8 cellular contexts compared by ENCODE assay signal in the genomic region with DNA sequence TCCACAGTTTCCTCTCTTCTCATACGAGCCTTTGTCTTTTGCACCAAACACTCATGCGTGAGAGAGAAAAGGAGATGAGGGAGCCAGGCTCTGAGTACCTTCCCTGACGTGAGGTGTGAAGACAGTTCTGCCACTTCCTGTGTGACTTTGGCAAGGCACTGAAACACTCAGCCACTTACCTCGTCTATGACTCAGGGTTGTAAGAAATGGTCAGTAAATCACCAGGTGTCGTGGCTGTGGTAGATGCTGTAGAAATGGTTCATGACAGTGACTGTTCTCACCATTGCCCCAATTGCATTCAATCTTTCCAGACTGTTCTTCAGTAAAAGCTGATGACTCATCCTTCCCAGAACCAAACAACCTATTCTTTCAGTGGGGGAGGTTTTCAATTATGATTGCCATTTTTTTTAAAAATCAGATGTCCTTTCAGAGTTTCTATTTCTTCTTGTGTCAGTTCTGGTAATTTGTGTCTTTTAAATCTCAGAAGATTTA. TPM values are rescaled to one million over a fixed set of nuclear protein-coding genes. Genes with fewer than 3 reads are reported as not detected.
DNase-seq lines count a peak whose midpoint lies in the region; ATAC-seq and TF ChIP-seq lines count a peak whose summit lies in the region.

No MANE protein-coding gene starts in this region.

- no peak for TF ChIP-seq CTCF in vagina (IDR thresholded peaks at IDR 0.05)

- no peaks in the 10 kb centered on the region for H3K27me3 ChIP-seq in vagina

- H3K36me3 ChIP-seq in vagina = no peaks in the 10 kb centered on the region

- no peak for TF ChIP-seq POLR2A in vagina (IDR thresholded peaks at IDR 0.05)

- H3K9me3 ChIP-seq in vagina = no peaks in the 10 kb centered on the region

- DNase-seq in GM19238 (ENCODE audit: insufficient read length, low spot score) (peak; percentile 52), KBM-7 (peak; percentile 47), activated T-helper 1 cell treated with Interleukin-2 at 50 U/mL for 16 hours (ENCODE audit: low read depth) (peak; percentile 16), sciatic nerve (ENCODE audit: low spot score) (no peak), vagina (ENCODE audit: extremely low spot score in 2 of 2) (no peak), hypothalamus (lab: John Stamatoyannopoulos, UW) (no peak)
- peak; percentile 49 to 55 for DNase-seq in stimulated activated CD4-positive, alpha-beta T cell treated with anti-CD3 and anti-CD28 coated beads, Interleukin-2, amount 100 ng/mL, for 24 hours

- H3K4me1 ChIP-seq in vagina = no peaks in the 10 kb centered on the region

- no peak overlapping the region for H3K4me3 ChIP-seq in vagina

- H3K27ac ChIP-seq in vagina = no peak overlapping the region

- intact Hi-C loops in sciatic nerve (cut with DNase I) (no loop called here), vagina (cut with DNase I) (no loop called here)

- ATAC-seq in sciatic nerve (no peak), HG02642 (IDR thresholded peaks at IDR 0.05; ENCODE audit: poor library complexity, unreplicated experiment) (no peak)

- in situ Hi-C loops in KBM-7 (cut with MboI; ENCODE audit: low pct_unique_long_range_greater_than_20kb, low sequenced_read_pairs) = no loop called here

RNA-seq across cellular contexts. Expression of a gene that starts 49.2 kb away (rescaled TPM):
- total RNA-seq in sciatic nerve (8.2 TPM), vagina (2.7 TPM)

Comparison
In these comparisons a context has a peak if more than half of its experiments do, and no peak if none do; other contexts are left out.
1. DNase-seq: peak in GM19238 (single experiment), KBM-7 (single experiment), activated T-helper 1 cell treated with Interleukin-2 at 50 U/mL for 16 hours (single experiment) and stimulated activated CD4-positive, alpha-beta T cell treated with anti-CD3 and anti-CD28 coated beads, Interleukin-2, amount 100 ng/mL, for 24 hours (2 of 2); none in sciatic nerve (single experiment), vagina (0 of 2) and hypothalamus (0 of 51).